19 cellular contexts compared by ENCODE assay signal in the genomic region with DNA sequence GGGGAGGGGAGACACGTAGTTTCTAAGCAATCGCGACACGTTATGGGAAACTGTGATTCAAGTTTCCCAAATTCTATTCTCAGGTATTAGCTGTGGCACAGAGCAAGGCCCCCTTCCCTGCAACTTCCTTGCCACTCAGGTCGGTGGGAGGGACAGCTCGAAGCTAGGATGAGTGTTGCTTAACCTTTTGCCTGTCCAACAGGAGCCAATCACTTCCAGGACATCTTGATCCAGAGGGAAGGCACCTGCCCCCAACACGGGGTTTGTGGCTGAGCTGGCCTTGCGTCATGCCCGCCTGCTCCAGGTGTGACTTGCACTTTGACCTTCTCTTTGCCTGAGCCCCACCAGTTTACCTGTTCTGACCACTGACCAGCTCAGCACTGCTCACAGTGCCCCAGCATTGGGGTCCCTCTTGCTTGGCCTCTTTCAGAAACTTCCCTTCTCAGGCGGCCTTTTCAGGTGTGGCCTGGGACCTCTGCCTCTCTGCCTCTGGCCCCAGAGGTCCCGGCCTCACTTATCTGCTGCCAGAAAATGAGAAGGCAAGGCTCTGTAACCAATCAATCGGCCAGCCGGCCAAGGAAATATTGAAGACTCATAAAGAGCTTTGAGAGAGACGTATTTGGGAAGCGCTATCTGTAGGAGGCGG. TPM values are rescaled to one million over a fixed set of nuclear protein-coding genes. Genes with fewer than 3 reads are reported as not detected.
DNase-seq lines count a peak whose midpoint lies in the region; ATAC-seq, FAIRE-seq and TF ChIP-seq lines count a peak whose summit lies in the region.
"Had no signal": no experiment of that assay in that cellular context is flagged by ENCODE, and none has a peak within 500 bp of the region (broad histone marks: within the 10 kb centered on the region; RNA-seq: fewer than 3 reads in every experiment).

No MANE protein-coding gene starts in this region.

- H3K27me3 ChIP-seq in H1 (replicated peaks in 1 of 4; ENCODE audit: control insufficient read depth in 3 of 4, extremely low read depth in 1 of 4, insufficient read depth in 3 of 4, low read length in 3 of 4) = no peaks in the 10 kb centered on the region; a peak in 1 of 7 replicates
- no peaks in the 10 kb centered on the region for H3K27me3 ChIP-seq in muscle layer of duodenum (ENCODE audit: low read depth, low read length)
- H3K27me3 ChIP-seq in transverse colon = no peaks in the 10 kb centered on the region

- H3K56ac ChIP-seq in H1 (replicated peaks; ENCODE audit: insufficient read length, low read depth, low read length) = no peak overlapping the region

- H3K9ac ChIP-seq in H1 (replicated peaks in 1 of 4; ENCODE audit: extremely low read depth in 1 of 4, low read depth in 3 of 4, low read length in 3 of 4) = no peak overlapping the region

- H3K18ac ChIP-seq in H1 (ENCODE audit: extremely low read depth, low read length) = no peak overlapping the region

- no peak overlapping the region for H4K8ac ChIP-seq in H1 (ENCODE audit: extremely low read depth, insufficient read depth, low read length)

- no peaks in the 10 kb centered on the region for H3K36me3 ChIP-seq in H1 (ENCODE audit: control insufficient read depth in 2 of 4, insufficient read depth in 4 of 4, low read length in 3 of 4)
- H3K36me3 ChIP-seq in muscle layer of duodenum (ENCODE audit: control insufficient read depth in 1 of 2, insufficient read depth in 2 of 2, low read length in 2 of 2) = no peaks in the 10 kb centered on the region
- H3K36me3 ChIP-seq in transverse colon = no peaks in the 10 kb centered on the region
- H3K36me3 ChIP-seq: HAP-1 had no signal

- TF ChIP-seq CTCF in H1 (IDR thresholded peaks at IDR 0.05; ENCODE audit: control extremely low read depth in 1 of 3, insufficient read depth in 1 of 3, low read depth in 1 of 3, low read length in 3 of 3) = no peak
- TF ChIP-seq CTCF in transverse colon (IDR thresholded peaks at IDR 0.05) = no peak

- H2BK120ac ChIP-seq in H1 (replicated peaks; ENCODE audit: low read depth, low read length) = no peak overlapping the region

- H4K91ac ChIP-seq in H1 (replicated peaks; ENCODE audit: insufficient read length, low read length) = no peak overlapping the region

- no peaks in the 10 kb centered on the region for H4K20me1 ChIP-seq in H1 (replicated peaks in 1 of 2; ENCODE audit: control insufficient read depth in 1 of 2, insufficient read depth in 2 of 2, low read length in 2 of 2)

- H3K79me2 ChIP-seq in H1 (ENCODE audit: control insufficient read depth in 1 of 2, insufficient read depth in 2 of 2, low read length in 2 of 2) = no peaks in the 10 kb centered on the region

- POLR2A ChIA-PET in H1 (lab: Charles Lee; ENCODE audit: partially characterized antibody) = interaction anchor here (1.4 kb wide), 1 partner anchor 9 kb away, joined by 3 read pairs; no protein-coding TSS in a partner anchor

- H3K23ac ChIP-seq in H1 (ENCODE audit: insufficient read length) = no peak overlapping the region

- H3K23me2 ChIP-seq in H1 (ENCODE audit: low read depth, low read length) = peaks cover 7% of the 10 kb centered on the region

- H2BK20ac ChIP-seq in H1 (ENCODE audit: low read length) = no peak overlapping the region

- no peak overlapping the region for H2AK5ac ChIP-seq in H1 (ENCODE audit: low read depth, low read length)

- no peaks in the 10 kb centered on the region for H3K79me1 ChIP-seq in H1 (ENCODE audit: low read depth, low read length)

- intact Hi-C loops in Right ventricle myocardium inferior (cut with DNase I) = loop anchor here (10.0 kb wide), 1 partner anchor 233 kb away; no protein-coding TSS in a partner anchor
- intact Hi-C loops in left ventricle myocardium superior (cut with micrococcal nuclease) = loop anchor here (10.0 kb wide), 1 partner anchor 467 kb away; no protein-coding TSS in a partner anchor
- intact Hi-C loops in transverse colon (cut with DNase I; ENCODE audit: low total_unique reads) = loop anchor here (10.0 kb wide), 2 partner anchors 233 to 467 kb away; no protein-coding TSS in a partner anchor
- intact Hi-C loops in head of caudate nucleus (cut with DNase I) = loop anchor here (10.0 kb wide), 1 partner anchor 467 kb away; no protein-coding TSS in a partner anchor

- TF ChIP-seq EP300 in H1 (IDR thresholded peaks at IDR 0.05; ENCODE audit: borderline replicate concordance in 1 of 2, low read depth in 2 of 2, low read length in 2 of 2) (no peak), transverse colon (IDR thresholded peaks at IDR 0.05; ENCODE audit: low read depth) (no peak)

- FAIRE-seq in H1 (lab: Jason Lieb, UNC) (no peak), RCC 7860 (lab: Jason Lieb, UNC) (no peak)
- FAIRE-seq: kidney had no signal

- TF ChIP-seq POLR2A in H1 (IDR thresholded peaks at IDR 0.05; ENCODE audit: control extremely low read depth in 1 of 2, low read depth in 2 of 2, low read length in 2 of 2) (no peak), transverse colon (IDR thresholded peaks at IDR 0.05) (no peak)

- DNase-seq in Right ventricle myocardium inferior (ENCODE audit: missing footprints) (no peak), left ventricle myocardium superior (no peak), H1 (ENCODE audit: low read depth in 1 of 2, low spot score in 2 of 2) (no peak), transverse colon (peak; percentile 65), RCC 7860 (ENCODE audit: low spot score) (no peak), head of caudate nucleus (no peak), NCI-H526 treated with DMSO at 0.1 percent for 48 hours (lab: John Stamatoyannopoulos, UW) (no peak)
- DNase-seq: DMS 273 treated with DMSO at 0.1 percent for 48 hours; effector CD4-positive, alpha-beta T cell; foreskin melanocyte; kidney; NCI-H187; NCI-H69; SIG-M5 had no signal

- TF ChIP-seq RAD21 in H1 (IDR thresholded peaks at IDR 0.05 in 1 of 2, conservative IDR thresholded peaks at IDR 0.05 in 1 of 2; ENCODE audit: low read depth in 2 of 2, low read length in 2 of 2) = no peak

- H2AFZ ChIP-seq in H1 (ENCODE audit: low read length) = 0 out of 2 replicates have a peak overlapping the region, but pooled peaks have one; percentile 31

- in situ Hi-C loops in transverse colon (cut with MboI; ENCODE audit: low pct_ligation_motif_present in 1 of 4, low pct_unique_long_range_greater_than_20kb in 1 of 4, low sequenced_read_pairs in 3 of 4) = loop anchor here (10.0 to 25.0 kb wide), 3 partner anchors 217 to 825 kb away; partner anchors contain the start of gene AXDND1 (in 3 of the 4)

- H3K4me2 ChIP-seq in H1 (ENCODE audit: insufficient read depth in 1 of 2, low read depth in 2 of 2, low read length in 2 of 2) = no peak overlapping the region

- 87% methylated on average over 12 of the region's 16 CpGs; no CpG with 5 or more reads in 1 of the 2 experiments for WGBS in H1 (ENCODE audit: extremely low coverage in 1 of 2, insufficient coverage in 1 of 2, insufficient read length in 1 of 2, insufficient replicate concordance in 2 of 2, low coverage in 1 of 2, low lambda C conversion rate in 2 of 2, missing lambda C conversion rate in 1 of 2), 2 experiments
- WGBS in transverse colon (ENCODE audit: low coverage in 1 of 2), 2 donors = 69 to 82% methylated on average over 10 to 16 of the region's 16 CpGs

- CTCF ChIA-PET in H1 (lab: Charles Lee; ENCODE audit: partially characterized antibody) = interaction anchor here (0.5 to 9.1 kb wide), 13 partner anchors 8 to 468 kb away, joined by 3 to 92 read pairs (median 4); no protein-coding TSS in a partner anchor

- no peak overlapping the region for H2BK12ac ChIP-seq in H1 (ENCODE audit: low read depth, low read length)

- no peak overlapping the region for H4K5ac ChIP-seq in H1 (ENCODE audit: insufficient read length, low read depth, low read length)

- H3K9me3 ChIP-seq in H1 (ENCODE audit: insufficient read depth in 2 of 2, low read depth in 1 of 2, low read length in 1 of 2) (no peaks in the 10 kb centered on the region), muscle layer of duodenum (ENCODE audit: control insufficient read depth in 1 of 2, low read length in 2 of 2) (no peaks in the 10 kb centered on the region), transverse colon (no peaks in the 10 kb centered on the region)
- H3K9me3 ChIP-seq: HAP-1 had no signal

- no peak overlapping the region for H3K27ac ChIP-seq in H1 (ENCODE audit: low read depth, low read length)
- H3K27ac ChIP-seq in muscle layer of duodenum (ENCODE audit: low read length) = peak overlapping the region; percentile 32
- peak overlapping the region; percentile 54 to 81 (median 74) for H3K27ac ChIP-seq in transverse colon
- H3K27ac ChIP-seq: HL-60 had no signal

- peak; percentile 1 for ATAC-seq in Right ventricle myocardium inferior
- no peak for ATAC-seq in left ventricle myocardium superior
- ATAC-seq: natural killer cell treated with Interleukin-12 subunit alpha and Interleukin-12 subunit beta and Interleukin-15 and Interleukin-18, amount 100 ng/mL, for 72 hours had no signal

- H3K4ac ChIP-seq in H1 (replicated peaks; ENCODE audit: insufficient read length, low read depth, low read length) = no peak overlapping the region

- H3K4me1 ChIP-seq in H1 (replicated peaks in 1 of 4; ENCODE audit: control insufficient read depth in 3 of 4, insufficient read depth in 4 of 4, low read length in 3 of 4) (0 out of 7 replicates have a peak, but pooled peaks cover 0 to 4% (median 1%) of the 10 kb centered on the region in 4 experiments), muscle layer of duodenum (ENCODE audit: control insufficient read depth in 1 of 2, insufficient read depth in 2 of 2, low read length in 2 of 2) (peaks cover 0 to 6% of the 10 kb centered on the region in 2 donors), transverse colon (peaks cover 6 to 31% (median 13%) of the 10 kb centered on the region in 4 donors)

- H3K4me3 ChIP-seq in H1 (ENCODE audit: extremely low read depth in 1 of 4, insufficient read depth in 2 of 4, low read depth in 3 of 4, low read length in 4 of 4) = no peak overlapping the region
- H3K4me3 ChIP-seq in muscle layer of duodenum (ENCODE audit: low read depth in 1 of 2, low read length in 2 of 2) = no peak overlapping the region
- H3K4me3 ChIP-seq in transverse colon = no peak overlapping the region
- H3K4me3 ChIP-seq: HAP-1 had no signal

- no peak overlapping the region for H2BK5ac ChIP-seq in H1 (ENCODE audit: low read depth, low read length)

- H3K14ac ChIP-seq in H1 (ENCODE audit: insufficient read length) = no peak overlapping the region

- H2BK15ac ChIP-seq in H1 (ENCODE audit: low read length) = no peak overlapping the region

RNA-seq across cellular contexts. Expression of gene TEX35, which starts 24.7 kb away (rescaled TPM):
- total RNA-seq in Right ventricle myocardium inferior = not detected
- not detected for total RNA-seq in left ventricle myocardium superior
- not detected in 2 replicates for total RNA-seq in H1 (2021; fragmentation: NEBNext Ultra II Directional; extraction: Animal tissue kit (Norgen Biotek cat#: 25700))
- 0.03 TPM in 1 of 2 replicates, not detected in the other for polyA plus RNA-seq in H1 (2011; rRNA removed)
- polyA plus RNA-seq in H1 (2011; cell fraction: cytosol; rRNA removed) = 0.04 TPM
- polyA plus RNA-seq in H1 (2011; cell fraction: nucleus; rRNA removed) = 0.11 TPM
- polyA plus RNA-seq in H1 (2012, experiment 1 of 2) = 0.09 TPM in 1 of 4 replicates, not detected in the others
- polyA plus RNA-seq in H1 (2012, experiment 2 of 2) = not detected
- polyA plus RNA-seq in H1 (2013, experiment 1 of 2) = not detected
- polyA plus RNA-seq in H1 (2013, experiment 2 of 2) = 0.02 TPM
- polyA minus RNA-seq in H1 (2011; rRNA and poly(A)+ RNA removed) = not detected in 2 replicates
- polyA minus RNA-seq in H1 (2011; cell fraction: cytosol; rRNA and poly(A)+ RNA removed) = not detected
- not detected for polyA minus RNA-seq in H1 (2011; cell fraction: nucleus; rRNA and poly(A)+ RNA removed)
- not detected for total RNA-seq in transverse colon
- total RNA-seq: aorta; kidney; natural killer cell treated with Interleukin-12 subunit alpha and Interleukin-12 subunit beta and Interleukin-15 and Interleukin-18, amount 100 ng/mL, for 72 hours had no signal
- polyA plus RNA-seq: aorta had no signal

RNA-seq across cellular contexts. Expression of gene CLEC20A, which starts 40.8 kb away (rescaled TPM):
- total RNA-seq in Right ventricle myocardium inferior (not detected), left ventricle myocardium superior (not detected), transverse colon (not detected)
- total RNA-seq in H1 (2021; fragmentation: NEBNext Ultra II Directional; extraction: Animal tissue kit (Norgen Biotek cat#: 25700)) = not detected in 2 replicates
- not detected in 2 replicates for polyA plus RNA-seq in H1 (2011; rRNA removed)
- not detected for polyA plus RNA-seq in H1 (2011; cell fraction: cytosol; rRNA removed)
- polyA plus RNA-seq in H1 (2011; cell fraction: nucleus; rRNA removed) = not detected
- polyA plus RNA-seq in H1 (2012, experiment 1 of 2) = not detected in 4 replicates
- not detected for polyA plus RNA-seq in H1 (2012, experiment 2 of 2)
- not detected for polyA plus RNA-seq in H1 (2013, experiment 1 of 2)
- polyA plus RNA-seq in H1 (2013, experiment 2 of 2) = not detected
- not detected in 2 replicates for polyA minus RNA-seq in H1 (2011; rRNA and poly(A)+ RNA removed)
- polyA minus RNA-seq in H1 (2011; cell fraction: cytosol; rRNA and poly(A)+ RNA removed) = not detected
- not detected for polyA minus RNA-seq in H1 (2011; cell fraction: nucleus; rRNA and poly(A)+ RNA removed)
- total RNA-seq: aorta; natural killer cell treated with Interleukin-12 subunit alpha and Interleukin-12 subunit beta and Interleukin-15 and Interleukin-18, amount 100 ng/mL, for 72 hours had no signal
- polyA plus RNA-seq: aorta had no signal
